9 cellular contexts compared by ENCODE assay signal in genomic region chr15:97694456-97694855, GRCh38.
"Had no signal": no experiment of that assay in that cellular context is flagged by ENCODE, and none has a peak within 500 bp of the region (broad histone marks: within the 10 kb centered on the region; RNA-seq: fewer than 3 reads in every experiment).

No MANE protein-coding gene starts in this region.

- H3K9me3 ChIP-seq: HAP-1 had no signal

- H3K36me3 ChIP-seq: HAP-1 had no signal

- H3K4me3 ChIP-seq: GM23248, GM23338, HAP-1 had no signal

- H3K27ac ChIP-seq: GM23248 had no signal

- H3K9ac ChIP-seq: GM23248 had no signal

- H3K4me2 ChIP-seq: GM23338 had no signal

- H2AFZ ChIP-seq: GM23248, GM23338 had no signal

- H3K4me1 ChIP-seq: HAP-1 had no signal

- DNase-seq: GM23248, GOT3, H7, H9, HCEC 1CT, HFFc6 had no signal

- ATAC-seq: GM23338, HCT116 had no signal
